Comparison of ENCODE assay signal across 17 cellular contexts in the genomic region with DNA sequence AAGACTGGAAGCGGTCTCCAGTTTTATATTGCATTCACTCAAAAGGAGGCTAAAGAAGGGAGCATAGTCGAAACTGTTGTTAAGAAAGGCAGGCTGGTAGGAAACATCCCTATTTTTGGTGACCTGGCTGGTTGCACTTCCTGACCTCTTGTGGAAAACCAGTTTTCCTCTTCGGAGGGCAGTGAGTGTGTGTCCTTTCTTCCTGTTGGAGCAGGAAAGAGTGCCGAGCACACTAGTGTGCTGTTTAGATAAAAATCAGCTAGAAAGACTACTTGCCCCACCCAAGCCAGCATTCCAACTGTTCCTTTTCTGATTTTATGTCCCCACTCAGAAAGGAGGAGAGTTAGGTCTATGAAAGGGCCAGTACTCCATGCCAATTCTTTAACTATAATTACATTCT.
"Had no signal": no experiment of that assay in that cellular context is flagged by ENCODE, and none has a peak within 500 bp of the region (broad histone marks: within the 10 kb centered on the region; RNA-seq: fewer than 3 reads in every experiment).

No MANE protein-coding gene starts in this region.

- H3K27me3 ChIP-seq: brain microvascular endothelial cell, hepatocyte, ovary, sigmoid colon, spleen, stomach, testis had no signal

- H3K27me3 Mint-ChIP-seq: dendritic cell treated with granulocyte-macrophage colony-stimulating factor and Interleukin-4, amounts not matched to agents 40 ng/mL and 50 ng/mL, for 4 days had no signal

- H3K9me3 Mint-ChIP-seq: dendritic cell treated with granulocyte-macrophage colony-stimulating factor and Interleukin-4, amounts not matched to agents 40 ng/mL and 50 ng/mL, for 4 days; effector memory CD8-positive, alpha-beta T cell; T-helper 2 cell treated with Interferon-gamma antibody and Interleukin-4, amounts not matched to agents 5 μg/mL and 100 μg/mL, for 36 hours had no signal

- ATAC-seq: effector memory CD8-positive, alpha-beta T cell had no signal

- H3K27ac ChIP-seq: brain microvascular endothelial cell, hepatocyte, ovary, sigmoid colon, spleen, stomach, testis had no signal

- H3K4me3 ChIP-seq: hepatocyte, ovary, sigmoid colon, spleen, stomach, testis had no signal

- H3K4me3 Mint-ChIP-seq: activated naive CD8-positive, alpha-beta T cell treated with anti-CD3 and anti-CD28 coated beads, Interleukin-2, amount 10 ng/mL, durations not matched to agents 7 days and 5 days; dendritic cell treated with granulocyte-macrophage colony-stimulating factor and Interleukin-4, amounts not matched to agents 40 ng/mL and 50 ng/mL, for 4 days; effector memory CD8-positive, alpha-beta T cell; T-helper 2 cell treated with Interferon-gamma antibody and Interleukin-4, amounts not matched to agents 5 μg/mL and 100 μg/mL, for 36 hours had no signal

- H3K4me2 ChIP-seq: hepatocyte had no signal

- H3K4me1 ChIP-seq: sigmoid colon, testis had no signal

- DNase-seq: activated CD4-positive, alpha-beta T cell treated with anti-CD3 and anti-CD28 coated beads, Interleukin-2, amount 50 U/mL, for 1 hour; activated CD8-positive, alpha-beta memory T cell treated with anti-CD3 and anti-CD28 coated beads for 24 hours; activated naive CD8-positive, alpha-beta T cell treated with anti-CD3 and anti-CD28 coated beads, Interleukin-2, amount 10 ng/mL, durations not matched to agents 7 days and 5 days; anterior cingulate cortex; brain microvascular endothelial cell; effector memory CD8-positive, alpha-beta T cell; kidney; ovary; sigmoid colon; spleen; stimulated activated CD4-positive, alpha-beta T cell treated with anti-CD3 and anti-CD28 coated beads, Interleukin-1b, Interleukin-23, amount 100 ng/mL, for 48 hours; stomach; testis had no signal

- H3K36me3 ChIP-seq: brain microvascular endothelial cell, ovary, sigmoid colon, spleen, stomach had no signal

- H2AFZ ChIP-seq: hepatocyte had no signal

- FAIRE-seq: kidney, urothelium cell line had no signal

- H3K27ac Mint-ChIP-seq: activated naive CD8-positive, alpha-beta T cell treated with anti-CD3 and anti-CD28 coated beads, Interleukin-2, amount 10 ng/mL, durations not matched to agents 7 days and 5 days; dendritic cell treated with granulocyte-macrophage colony-stimulating factor and Interleukin-4, amounts not matched to agents 40 ng/mL and 50 ng/mL, for 4 days; effector memory CD8-positive, alpha-beta T cell; T-helper 2 cell treated with Interferon-gamma antibody and Interleukin-4, amounts not matched to agents 5 μg/mL and 100 μg/mL, for 36 hours had no signal

- H3K9me3 ChIP-seq: ovary, sigmoid colon, spleen, stomach, testis had no signal
